Comparison of ENCODE assay signal across 1 cellular context in genomic region chr16:72878301-72879269, GRCh38.
A peak's percentile ranks its signal among the peaks of the same experiment; 100 is the strongest.
TF ChIP-seq lines count a peak whose summit lies in the region.

No MANE protein-coding gene starts in this region.

TF ChIP-seq in HepG2, 621 proteins besides CTCF, POLR2A, EP300 and RAD21 (continued from another document and continues in another):
- TF ChIP-seq ZBTB37 (CRISPR knock-in tag; IDR thresholded peaks at IDR 0.05) (no peak), KDM4B (CRISPR knock-in tag; IDR thresholded peaks at IDR 0.05) (no peak), ERF (CRISPR knock-in tag; IDR thresholded peaks at IDR 0.05) (no peak), PBX2 (CRISPR knock-in tag; IDR thresholded peaks at IDR 0.05) (no peak), JUNB (CRISPR knock-in tag; IDR thresholded peaks at IDR 0.05; ENCODE audit: borderline replicate concordance) (no peak), NFYC (CRISPR knock-in tag; IDR thresholded peaks at IDR 0.05) (0 out of 2 replicates have a peak, but pooled peaks have one; percentile 17), ZC3H13 (CRISPR knock-in tag; IDR thresholded peaks at IDR 0.05) (no peak), ZFP1 (CRISPR knock-in tag; IDR thresholded peaks at IDR 0.05) (no peak), NR0B2 (CRISPR knock-in tag; IDR thresholded peaks at IDR 0.05) (no peak), ZNF761 (CRISPR knock-in tag; conservative IDR thresholded peaks at IDR 0.05) (peak; percentile 81; the same call in 1 of the 2 replicates), ZNF841 (CRISPR knock-in tag; IDR thresholded peaks at IDR 0.05; ENCODE audit: borderline replicate concordance) (no peak), ARID4A (CRISPR knock-in tag; IDR thresholded peaks at IDR 0.05; ENCODE audit: borderline replicate concordance) (0 out of 2 replicates have a peak, but pooled peaks have one; percentile 28), ZNF564 (CRISPR knock-in tag; IDR thresholded peaks at IDR 0.05) (0 out of 2 replicates have a peak, but pooled peaks have one; percentile 59), ZNF563 (CRISPR knock-in tag; IDR thresholded peaks at IDR 0.05) (no peak), SP2 (CRISPR knock-in tag; IDR thresholded peaks at IDR 0.05) (no peak), TEF (CRISPR knock-in tag; IDR thresholded peaks at IDR 0.05) (no peak), NR2F2 (IDR thresholded peaks at IDR 0.05; ENCODE audit: borderline replicate concordance, low read depth) (no peak), ZUFSP (CRISPR knock-in tag; IDR thresholded peaks at IDR 0.05; ENCODE audit: borderline replicate concordance) (no peak), ZNF766 (CRISPR knock-in tag; IDR thresholded peaks at IDR 0.05; ENCODE audit: borderline replicate concordance) (no peak), ZNF260 (CRISPR knock-in tag; IDR thresholded peaks at IDR 0.05; ENCODE audit: borderline replicate concordance, low read depth) (no peak), GZF1 (CRISPR knock-in tag; IDR thresholded peaks at IDR 0.05) (no peak), ZNF879 (CRISPR knock-in tag; IDR thresholded peaks at IDR 0.05) (no peak), TCF12 (IDR thresholded peaks at IDR 0.05) (no peak), TCF12 (CRISPR knock-in tag; IDR thresholded peaks at IDR 0.05) (no peak), PHF8 (CRISPR knock-in tag; IDR thresholded peaks at IDR 0.05) (no peak), RCOR2 (CRISPR knock-in tag; IDR thresholded peaks at IDR 0.05) (no peak), HNRNPUL1 (IDR thresholded peaks at IDR 0.05; ENCODE audit: low read depth, low read length) (no peak), FOXO1 (CRISPR knock-in tag; IDR thresholded peaks at IDR 0.05) (no peak), ZNF350 (CRISPR knock-in tag; IDR thresholded peaks at IDR 0.05; ENCODE audit: borderline replicate concordance, low read depth) (peak; percentile 14; the same call in 1 of the 2 replicates), TOE1 (CRISPR knock-in tag; IDR thresholded peaks at IDR 0.05) (no peak), ZNF660 (CRISPR knock-in tag; IDR thresholded peaks at IDR 0.05; ENCODE audit: borderline replicate concordance, low read depth) (no peak), ZBTB2 (CRISPR knock-in tag; IDR thresholded peaks at IDR 0.05; ENCODE audit: low read depth) (no peak), ATRX (CRISPR knock-in tag; IDR thresholded peaks at IDR 0.05; ENCODE audit: borderline replicate concordance) (no peak), ZNF609 (CRISPR knock-in tag; IDR thresholded peaks at IDR 0.05; ENCODE audit: borderline replicate concordance) (peak; percentile 76; the same call in 1 of the 2 replicates), MED13 (CRISPR knock-in tag; IDR thresholded peaks at IDR 0.05) (peak; percentile 53; the same call in 1 of the 2 replicates), MXD1 (CRISPR knock-in tag; IDR thresholded peaks at IDR 0.05) (no peak), ZNF282 (IDR thresholded peaks at IDR 0.05; ENCODE audit: partially characterized antibody) (no peak), ELF3 (CRISPR knock-in tag; IDR thresholded peaks at IDR 0.05) (peak; percentile 48), HNF4G (IDR thresholded peaks at IDR 0.05; ENCODE audit: borderline replicate concordance, low read depth, low read length) (peak; percentile 66; the same call in 1 of the 2 replicates), HNF4G (CRISPR knock-in tag; IDR thresholded peaks at IDR 0.05; ENCODE audit: borderline replicate concordance, low read depth) (no peak), RFXAP (CRISPR knock-in tag; IDR thresholded peaks at IDR 0.05; ENCODE audit: borderline replicate concordance) (no peak), NKX3-1 (CRISPR knock-in tag; IDR thresholded peaks at IDR 0.05) (no peak), RFX3 (CRISPR knock-in tag; IDR thresholded peaks at IDR 0.05) (no peak), EEA1 (CRISPR knock-in tag; IDR thresholded peaks at IDR 0.05; ENCODE audit: borderline replicate concordance) (no peak), E2F5 (CRISPR knock-in tag; conservative IDR thresholded peaks at IDR 0.05) (no peak)
